ENCODE assay signal across 9 cellular contexts in genomic region chr7:55552320-55553086, GRCh38. TPM values are rescaled to one million over a fixed set of nuclear protein-coding genes. Genes with fewer than 3 reads are reported as not detected.
A peak's percentile ranks its signal among the peaks of the same experiment; 100 is the strongest.
DNase-seq lines count a peak whose midpoint lies in the region; ATAC-seq, FAIRE-seq and TF ChIP-seq lines count a peak whose summit lies in the region.
"Had no signal": no experiment of that assay in that cellular context is flagged by ENCODE, and none has a peak within 500 bp of the region (broad histone marks: within the 10 kb centered on the region; RNA-seq: fewer than 3 reads in every experiment).

No MANE protein-coding gene starts in this region.

- TF ChIP-seq POLR2A in endothelial cell of umbilical vein (IDR thresholded peaks at IDR 0.05; ENCODE audit: low read depth, low read length): no peak

- H3K4me3 ChIP-seq in endothelial cell of umbilical vein (replicated peaks in 1 of 3; ENCODE audit: insufficient read depth in 1 of 3, low read depth in 1 of 3, low read length in 3 of 3): peak overlapping the region in 2 of 3 experiments; percentile 22 to 43

- FAIRE-seq in endothelial cell of umbilical vein (lab: Jason Lieb, UNC): peak; percentile 100

- ATAC-seq in natural killer cell: peak in 1 of 3 donors; percentile 35
- no peak for ATAC-seq in HG03469 (IDR thresholded peaks at IDR 0.05; ENCODE audit: unreplicated experiment)
- ATAC-seq in HG03571 (IDR thresholded peaks at IDR 0.05; ENCODE audit: unreplicated experiment): no peak

- H3K9me3 ChIP-seq in endothelial cell of umbilical vein (replicated peaks; ENCODE audit: control insufficient read depth, insufficient read depth, low read length): no peaks in the 10 kb centered on the region

- H3K27me3 ChIP-seq in endothelial cell of umbilical vein (ENCODE audit: control insufficient read depth in 2 of 2, insufficient read depth in 2 of 2, low read length in 2 of 2): no peaks in the 10 kb centered on the region

- H3K4me3 Mint-ChIP-seq in natural killer cell: no peak overlapping the region
- H3K4me3 Mint-ChIP-seq: neural crest cell had no signal

- peak overlapping the region; percentile 49 to 72 for H3K27ac Mint-ChIP-seq in natural killer cell

- H3K9me1 ChIP-seq in endothelial cell of umbilical vein (replicated peaks; ENCODE audit: control insufficient read depth, extremely low read depth, insufficient read depth, low read length): no peaks in the 10 kb centered on the region

- H3K9me3 Mint-ChIP-seq in natural killer cell: no peaks in the 10 kb centered on the region
- H3K9me3 Mint-ChIP-seq: neural crest cell had no signal

- peak overlapping the region; percentile 82 for H3K27ac ChIP-seq in endothelial cell of umbilical vein (ENCODE audit: insufficient read depth, low read depth, low read length)

- H3K4me2 ChIP-seq in endothelial cell of umbilical vein (ENCODE audit: insufficient read depth, low read length): peak overlapping the region; percentile 89

- H3K79me2 ChIP-seq in endothelial cell of umbilical vein (ENCODE audit: control insufficient read depth, insufficient read depth, low read length): peaks cover 94% of the 10 kb centered on the region

- POLR2A ChIA-PET in endothelial cell of umbilical vein (lab: Charles Lee): interaction anchor here (1.4 kb wide), 1 partner anchor 19 kb away, joined by 4 read pairs; the partner anchor contains the start of gene VOPP1

- TF ChIP-seq CTCF in endothelial cell of umbilical vein (IDR thresholded peaks at IDR 0.05; ENCODE audit: extremely low read depth in 1 of 2, insufficient read depth in 1 of 2, low read depth in 1 of 2, low read length in 2 of 2) (no peak), natural killer cell (IDR thresholded peaks at IDR 0.05) (no peak)

- BruUV-seq in endothelial cell of umbilical vein (replicated peaks; lab: Mats Ljungman, UMichigan): TSS peak; percentile 33

- CTCF ChIA-PET in endothelial cell of umbilical vein (lab: Charles Lee): interaction anchor here (0.7 to 2.7 kb wide), 9 partner anchors 8 to 21 kb away, joined by 3 to 10 read pairs (median 5); no protein-coding TSS in a partner anchor

- dilution Hi-C loops in endothelial cell of umbilical vein (cut with MboI; ENCODE audit: extremely low pct_ligation_motif_present, low sequenced_read_pairs): no loop called here

- H3K4me1 Mint-ChIP-seq in natural killer cell: peaks cover 95 to 96% of the 10 kb centered on the region in 2 donors

- peaks cover 4 to 7% of the 10 kb centered on the region in 2 experiments for H3K36me3 ChIP-seq in endothelial cell of umbilical vein (ENCODE audit: control insufficient read depth in 2 of 2, extremely low read depth in 1 of 2, insufficient read depth in 2 of 2, low read length in 2 of 2)

- DNase-seq in AG08395 (ENCODE audit: low spot score) (peak; percentile 31), NCI-H2227 (lab: John Stamatoyannopoulos, UW; ENCODE audit: unreplicated experiment) (peak; percentile 58), endothelial cell of umbilical vein (ENCODE audit: low read depth, low spot score) (peak; percentile 96), natural killer cell (no peak), AML-193 (lab: John Stamatoyannopoulos, UW) (no peak), D341Med (ENCODE audit: low spot score) (no peak)

- no peaks in the 10 kb centered on the region for H3K27me3 Mint-ChIP-seq in natural killer cell (ENCODE audit: low read depth in 2 of 2)

- peak overlapping the region; percentile 61 for H3K9ac ChIP-seq in endothelial cell of umbilical vein (replicated peaks; ENCODE audit: extremely low read depth, insufficient read depth, low read length)

- peaks cover 49% of the 10 kb centered on the region for H3K4me1 ChIP-seq in endothelial cell of umbilical vein (ENCODE audit: control insufficient read depth, extremely low read depth, insufficient read depth, low read length)

- peaks cover 12% of the 10 kb centered on the region for H4K20me1 ChIP-seq in endothelial cell of umbilical vein (replicated peaks; ENCODE audit: control insufficient read depth, extremely low read depth, insufficient read depth, low read length)

- H3K36me3 Mint-ChIP-seq in natural killer cell: no peaks in the 10 kb centered on the region

- intact Hi-C loops in endothelial cell of umbilical vein (cut with micrococcal nuclease): loop anchor here (1.0 to 5.0 kb wide), 3 partner anchors 19 to 185 kb away; partner anchors contain the start of gene LANCL2
- intact Hi-C loops in natural killer cell (cut with micrococcal nuclease): no loop called here

- H2AFZ ChIP-seq in endothelial cell of umbilical vein (ENCODE audit: low read depth, low read length): no peak overlapping the region

TF ChIP-seq in endothelial cell of umbilical vein, 7 proteins besides CTCF, POLR2A, EP300 and RAD21:
- TF ChIP-seq POLR2AphosphoS5 (IDR thresholded peaks at IDR 0.05; ENCODE audit: insufficient read depth, low read depth, low read length) (no peak), FOS (IDR thresholded peaks at IDR 0.05; ENCODE audit: borderline replicate concordance, insufficient read depth, low read length) (peak; percentile 82), MYC (IDR thresholded peaks at IDR 0.05; ENCODE audit: low read depth, low read length) (no peak), JUN (IDR thresholded peaks at IDR 0.05; ENCODE audit: borderline replicate concordance, insufficient read depth, insufficient read length, low read depth) (peak; percentile 67)

RNA-seq across cellular contexts. Expression of gene VOPP1, which starts 19.8 kb away (rescaled TPM):
- total RNA-seq in endothelial cell of umbilical vein: 154 and 159 TPM in 2 replicates
- polyA plus RNA-seq in endothelial cell of umbilical vein: 85.6 and 86.2 TPM in 2 replicates
- polyA plus RNA-seq in endothelial cell of umbilical vein (2011; cell fraction: cytosol; rRNA removed): 75.4 and 78.2 TPM in 2 replicates
- 48.0 and 51.2 TPM in 2 replicates for polyA plus RNA-seq in endothelial cell of umbilical vein (2011; cell fraction: nucleus; rRNA removed)
- polyA plus RNA-seq in endothelial cell of umbilical vein (2012): 105 and 140 TPM in 2 replicates
- 159 and 181 TPM in 2 replicates for polyA minus RNA-seq in endothelial cell of umbilical vein
- polyA minus RNA-seq in endothelial cell of umbilical vein (2011; cell fraction: cytosol; rRNA and poly(A)+ RNA removed): 29.9 TPM
- 54.7 and 67.8 TPM in 2 replicates for polyA minus RNA-seq in endothelial cell of umbilical vein (2011; cell fraction: nucleus; rRNA and poly(A)+ RNA removed)
- total RNA-seq in natural killer cell: 100 to 1,000 TPM in 2 of 3 donors, 10 to 100 TPM in 1; 79.3 to 115 (median 110) TPM

Comparison
In these comparisons a context has a peak if more than half of its experiments do, and no peak if none do; other contexts are left out.
1. DNase-seq: peak in AG08395 (single experiment), NCI-H2227 (single experiment) and endothelial cell of umbilical vein (single experiment); none in natural killer cell (single experiment), AML-193 (0 of 2) and D341Med (single experiment).